ENCODE assay signal across 5 cellular contexts in the genomic region with DNA sequence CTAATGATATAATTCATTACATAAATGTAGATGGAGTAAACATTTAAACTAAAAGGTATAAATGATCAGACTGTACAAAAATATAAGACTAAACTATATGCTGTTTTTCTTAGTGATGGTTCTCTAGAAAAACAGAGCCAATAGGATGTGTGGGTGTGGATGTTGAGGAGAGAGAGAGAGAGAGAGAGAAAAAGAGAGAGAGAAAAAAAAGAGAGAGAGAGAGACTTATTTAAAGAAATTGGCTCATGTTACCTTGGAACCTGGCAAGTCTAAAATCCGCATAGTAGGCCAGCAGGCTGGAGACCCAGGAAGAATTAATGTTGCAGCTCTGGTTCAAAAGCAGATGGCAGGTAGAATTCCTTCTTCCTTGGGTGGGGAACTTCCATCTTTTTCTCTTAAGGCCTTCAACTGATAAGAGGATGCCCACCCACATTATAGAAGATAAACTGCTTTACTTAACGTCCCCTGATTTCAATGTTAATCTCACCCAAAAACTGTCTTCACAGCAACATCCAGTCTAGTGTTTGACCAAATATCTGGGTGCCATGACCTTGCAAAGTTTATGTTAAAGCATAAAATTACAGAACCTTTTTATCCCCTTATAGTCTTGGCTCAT.
"Had no signal": no experiment of that assay in that cellular context is flagged by ENCODE, and none has a peak within 500 bp of the region (broad histone marks: within the 10 kb centered on the region; RNA-seq: fewer than 3 reads in every experiment).

No MANE protein-coding gene starts in this region.

- DNase-seq: GM23248, GOT3, H7, IMR-90, KBM-7 had no signal
